Comparison of ENCODE assay signal across 3 cellular contexts in genomic region chr4:96037705-96038104, GRCh38.
"Had no signal": no experiment of that assay in that cellular context is flagged by ENCODE, and none has a peak within 500 bp of the region (broad histone marks: within the 10 kb centered on the region; RNA-seq: fewer than 3 reads in every experiment).

No MANE protein-coding gene starts in this region.

- H3K4me3 ChIP-seq: GM12878 had no signal

- ATAC-seq: GM12878 had no signal

- DNase-seq: GDM1, GF-D8 had no signal
